In genomic region chr11:116960916-116961315, GRCh38 we compare ENCODE assay signal across 9 cellular contexts.
DNase-seq lines count a peak whose midpoint lies in the region; ATAC-seq lines count a peak whose summit lies in the region.
"Had no signal": no experiment of that assay in that cellular context is flagged by ENCODE, and none has a peak within 500 bp of the region (broad histone marks: within the 10 kb centered on the region; RNA-seq: fewer than 3 reads in every experiment).

No MANE protein-coding gene starts in this region.

- H3K4me1 ChIP-seq in SJCRH30 (peaks cover 7% of the 10 kb centered on the region; the same call in 1 of the 2 replicates), trophoblast cell (ENCODE audit: control insufficient read depth in 1 of 2, insufficient read depth in 2 of 2, low read length in 2 of 2) (peaks cover 2 to 4% of the 10 kb centered on the region in 2 experiments)

- H3K4me2 ChIP-seq in trophoblast cell (ENCODE audit: low read length), result no peak overlapping the region

- no peak overlapping the region for H3K18ac ChIP-seq in trophoblast cell (ENCODE audit: low read length)

- no peaks in the 10 kb centered on the region for H3K79me1 ChIP-seq in trophoblast cell (ENCODE audit: low read length)

- H3K14ac ChIP-seq in trophoblast cell (ENCODE audit: low read length), result no peak overlapping the region

- no peak overlapping the region for H3K27ac ChIP-seq in SJCRH30
- H3K27ac ChIP-seq in trophoblast cell (ENCODE audit: low read depth, low read length), result no peak overlapping the region

- no peak overlapping the region for H3K9ac ChIP-seq in trophoblast cell (ENCODE audit: low read length)

- no CpG with 5 or more reads among the region's 3 CpGs for WGBS in trophoblast cell (ENCODE audit: extremely low coverage, insufficient coverage, insufficient read length)

- H2AK5ac ChIP-seq in trophoblast cell (ENCODE audit: low read length), result no peak overlapping the region

- H3K36me3 ChIP-seq in SJCRH30, result no peaks in the 10 kb centered on the region
- H3K36me3 ChIP-seq in trophoblast cell (ENCODE audit: control insufficient read depth in 1 of 2, insufficient read depth in 2 of 2, low read length in 2 of 2), result no peaks in the 10 kb centered on the region

- ATAC-seq in HG03457 (IDR thresholded peaks at IDR 0.05; ENCODE audit: unreplicated experiment) (no peak), GM18502 (IDR thresholded peaks at IDR 0.05; ENCODE audit: poor library complexity, unreplicated experiment) (no peak)

- H3K4me3 ChIP-seq in SJCRH30 (no peak overlapping the region), trophoblast cell (ENCODE audit: low read depth, low read length) (no peak overlapping the region)

- no peak overlapping the region for H3K4ac ChIP-seq in trophoblast cell (ENCODE audit: low read depth, low read length)

- DNase-seq in GM04503 (ENCODE audit: low read depth) (peak; percentile 38), SJCRH30 (peak; percentile 3 to 8), fibroblast of gingiva (ENCODE audit: low read depth) (peak; percentile 48), trophoblast cell (peak; percentile 37 to 68), HUDEP-2 (lab: John Stamatoyannopoulos, UW; ENCODE audit: unreplicated experiment in 76 of 76) (no peak)
- DNase-seq in stimulated activated CD4-positive, alpha-beta T cell treated with anti-CD3 and anti-CD28 coated beads, Interleukin-15, amount 100 ng/mL, for 24 hours, result no peak
- DNase-seq: activated effector memory CD4-positive, alpha-beta T cell treated with anti-CD3 and anti-CD28 coated beads, Interleukin-2, amount 50 U/mL, for 16 hours had no signal

- H3K79me2 ChIP-seq in trophoblast cell (ENCODE audit: control insufficient read depth, insufficient read depth, low read length, poor library complexity), result no peaks in the 10 kb centered on the region

- H3K9me3 ChIP-seq in SJCRH30 (replicated peaks) (no peaks in the 10 kb centered on the region), trophoblast cell (ENCODE audit: insufficient read depth, low read depth, low read length) (no peaks in the 10 kb centered on the region)

- H3K23ac ChIP-seq in trophoblast cell (ENCODE audit: low read length), result no peak overlapping the region

- H2AFZ ChIP-seq in trophoblast cell (ENCODE audit: insufficient read depth, low read length, poor library complexity), result no peak overlapping the region

- H2BK5ac ChIP-seq in trophoblast cell (ENCODE audit: low read depth, low read length, poor library complexity), result no peak overlapping the region

- H3K27me3 ChIP-seq in SJCRH30, result no peaks in the 10 kb centered on the region
- no peaks in the 10 kb centered on the region for H3K27me3 ChIP-seq in trophoblast cell (ENCODE audit: insufficient read depth, low read length)

- H2BK12ac ChIP-seq in trophoblast cell (ENCODE audit: low read length), result no peak overlapping the region

- H4K12ac ChIP-seq in trophoblast cell (ENCODE audit: low read depth, low read length), result no peak overlapping the region

- no peak overlapping the region for H2BK120ac ChIP-seq in trophoblast cell (ENCODE audit: insufficient read depth, low read length, poor library complexity)

- no peak overlapping the region for H4K91ac ChIP-seq in trophoblast cell (ENCODE audit: low read depth, low read length)

- no peak overlapping the region for H4K8ac ChIP-seq in trophoblast cell (ENCODE audit: low read depth, low read length)

Comparison
In these comparisons a context has a peak if more than half of its experiments do, and no peak if none do; other contexts are left out.
1. DNase-seq: peak in GM04503 (single experiment), SJCRH30 (2 of 2), fibroblast of gingiva (single experiment) and trophoblast cell (2 of 2); none in stimulated activated CD4-positive, alpha-beta T cell treated with anti-CD3 and anti-CD28 coated beads, Interleukin-15, amount 100 ng/mL, for 24 hours (single experiment) and HUDEP-2 (0 of 76).